In the genomic region with DNA sequence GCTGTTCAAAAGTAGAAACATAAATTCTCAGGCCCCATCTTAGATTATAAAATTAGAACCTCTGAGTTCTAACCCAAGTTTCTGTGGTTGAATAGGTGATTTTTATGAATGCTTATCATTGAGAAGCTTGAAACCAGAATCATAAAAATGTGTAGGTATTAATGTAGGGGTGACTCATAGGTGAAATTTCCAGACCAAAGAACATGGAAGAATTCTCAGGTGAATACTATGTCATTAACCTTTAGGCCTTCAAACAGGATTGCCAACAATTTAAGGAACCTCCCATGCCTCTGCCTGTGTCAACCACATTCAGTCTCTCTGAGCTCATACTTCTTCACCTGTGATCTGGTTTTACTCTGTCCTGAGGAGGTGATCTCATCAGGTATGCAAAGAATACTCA, we compare ENCODE assay signal across 15 cellular contexts.
DNase-seq lines count a peak whose midpoint lies in the region; ATAC-seq and TF ChIP-seq lines count a peak whose summit lies in the region.
"Had no signal": no experiment of that assay in that cellular context is flagged by ENCODE, and none has a peak within 500 bp of the region (broad histone marks: within the 10 kb centered on the region; RNA-seq: fewer than 3 reads in every experiment).

No MANE protein-coding gene starts in this region.

- CTCF ChIA-PET in GM10248 (lab: Yijun Ruan, JAX) = interaction anchor here (1.1 to 1.7 kb wide), 4 partner anchors 11 to 20 kb away, joined by 3 to 4 read pairs (median 4); no protein-coding TSS in a partner anchor

- no peak overlapping the region for H3K27ac Mint-ChIP-seq in activated T-cell treated with anti-CD3 and anti-CD28 coated beads, Interleukin-2, amount 50 U/mL, for 72 hours
- H3K27ac Mint-ChIP-seq: activated CD4-positive, alpha-beta T cell treated with anti-CD3 and anti-CD28 coated beads, Interleukin-2, amount 10 ng/mL, durations not matched to agents 7 days and 5 days; T-helper 1 cell treated with Interleukin-12 subunit alpha and Interleukin-12 subunit beta and Interleukin-4 antibody, amounts not matched to agents 30 μg/mL and 1 μg/mL, for 36 hours had no signal

- peaks cover 4% of the 10 kb centered on the region for H3K4me1 ChIP-seq in foreskin keratinocyte

- H3K36me3 ChIP-seq in brain microvascular endothelial cell (replicated peaks) = no peaks in the 10 kb centered on the region

- H3K4me1 Mint-ChIP-seq in activated T-cell treated with anti-CD3 and anti-CD28 coated beads, Interleukin-2, amount 50 U/mL, for 72 hours (ENCODE audit: low read depth) = no peaks in the 10 kb centered on the region
- H3K4me1 Mint-ChIP-seq: activated CD4-positive, alpha-beta T cell treated with anti-CD3 and anti-CD28 coated beads, Interleukin-2, amount 10 ng/mL, durations not matched to agents 7 days and 5 days had no signal

- H3K27ac ChIP-seq in foreskin keratinocyte (peak overlapping the region; percentile 10), brain microvascular endothelial cell (no peak overlapping the region)
- H3K27ac ChIP-seq: dorsolateral prefrontal cortex had no signal

- POLR2A ChIA-PET in GM10248 (lab: Yijun Ruan, JAX) = no interaction called here

- DNase-seq in GM10248 (ENCODE audit: extremely low spot score) (peak; percentile 10), foreskin keratinocyte (peak; percentile 86 to 96), brain microvascular endothelial cell (no peak), middle frontal gyrus (ENCODE audit: extremely low spot score, low spot score) (no peak), NCI-H82 treated with DMSO at 0.1 percent for 48 hours (lab: John Stamatoyannopoulos, UW; ENCODE audit: unreplicated experiment) (no peak)
- DNase-seq in activated T-cell treated with anti-CD3 and anti-CD28 coated beads, Interleukin-2, amount 50 U/mL, for 72 hours = no peak
- DNase-seq: activated CD4-positive, alpha-beta T cell treated with anti-CD3 and anti-CD28 coated beads, Interleukin-2, amount 10 ng/mL, durations not matched to agents 7 days and 5 days; activated T-cell treated with anti-CD3 and anti-CD28 coated beads, Interleukin-2, amount 50 U/mL, for 48 hours; dorsolateral prefrontal cortex; NCI-H1092 treated with DMSO at 0.1 percent for 48 hours; NCI-H2227 treated with DMSO at 0.1 percent for 48 hours; stimulated activated CD4-positive, alpha-beta T cell treated with anti-CD3 and anti-CD28 coated beads, Interleukin-1b, Interleukin-23, amount 100 ng/mL, for 48 hours had no signal

- no peak overlapping the region for H3K4me3 ChIP-seq in brain microvascular endothelial cell (ENCODE audit: low read depth, low read length)
- H3K4me3 ChIP-seq: dorsolateral prefrontal cortex had no signal

- H3K36me3 Mint-ChIP-seq in activated T-cell treated with anti-CD3 and anti-CD28 coated beads, Interleukin-2, amount 50 U/mL, for 72 hours (ENCODE audit: insufficient read depth in 2 of 2) = no peaks in the 10 kb centered on the region

- no peaks in the 10 kb centered on the region for H3K27me3 ChIP-seq in foreskin keratinocyte
- no peaks in the 10 kb centered on the region for H3K27me3 ChIP-seq in brain microvascular endothelial cell (replicated peaks)
- H3K27me3 ChIP-seq: dorsolateral prefrontal cortex had no signal

- ATAC-seq in GM19397 (IDR thresholded peaks at IDR 0.05; ENCODE audit: unreplicated experiment) = peak; percentile 65
- ATAC-seq in HG03378 (IDR thresholded peaks at IDR 0.05; ENCODE audit: unreplicated experiment) = peak; percentile 70
- peak; percentile 98 for ATAC-seq in foreskin keratinocyte
- no peak for ATAC-seq in activated T-cell treated with anti-CD3 and anti-CD28 coated beads, Interleukin-2, amount 50 U/mL, for 72 hours (replicated peaks in 1 of 2)

- no peak for TF ChIP-seq CTCF in GM10248 (IDR thresholded peaks at IDR 0.05; ENCODE audit: control extremely low read depth, extremely low read depth, low read depth, missing control alignments)
- TF ChIP-seq CTCF in foreskin keratinocyte (conservative IDR thresholded peaks at IDR 0.05) = no peak
- no peak for TF ChIP-seq CTCF in brain microvascular endothelial cell (IDR thresholded peaks at IDR 0.05; ENCODE audit: low read depth, low read length, missing control alignments)

- peaks cover 0 to 3% of the 10 kb centered on the region in 2 donors for H3K9me3 Mint-ChIP-seq in activated T-cell treated with anti-CD3 and anti-CD28 coated beads, Interleukin-2, amount 50 U/mL, for 72 hours
- H3K9me3 Mint-ChIP-seq: activated CD4-positive, alpha-beta T cell treated with anti-CD3 and anti-CD28 coated beads, Interleukin-2, amount 10 ng/mL, durations not matched to agents 7 days and 5 days; T-helper 1 cell treated with Interleukin-12 subunit alpha and Interleukin-12 subunit beta and Interleukin-4 antibody, amounts not matched to agents 30 μg/mL and 1 μg/mL, for 36 hours had no signal

- no peaks in the 10 kb centered on the region for H3K27me3 Mint-ChIP-seq in activated T-cell treated with anti-CD3 and anti-CD28 coated beads, Interleukin-2, amount 50 U/mL, for 72 hours (ENCODE audit: low read depth)
- H3K27me3 Mint-ChIP-seq: activated CD4-positive, alpha-beta T cell treated with anti-CD3 and anti-CD28 coated beads, Interleukin-2, amount 10 ng/mL, durations not matched to agents 7 days and 5 days had no signal

- in situ Hi-C loops in brain microvascular endothelial cell (cut with HindIII; ENCODE audit: low pct_ligation_motif_present, low sequenced_read_pairs) = no loop called here

- H3K4me3 Mint-ChIP-seq in activated T-cell treated with anti-CD3 and anti-CD28 coated beads, Interleukin-2, amount 50 U/mL, for 72 hours = no peak overlapping the region
- H3K4me3 Mint-ChIP-seq: activated CD4-positive, alpha-beta T cell treated with anti-CD3 and anti-CD28 coated beads, Interleukin-2, amount 10 ng/mL, durations not matched to agents 7 days and 5 days; T-helper 1 cell treated with Interleukin-12 subunit alpha and Interleukin-12 subunit beta and Interleukin-4 antibody, amounts not matched to agents 30 μg/mL and 1 μg/mL, for 36 hours had no signal

Comparison
In these comparisons a context has a peak if more than half of its experiments do, and no peak if none do; other contexts are left out.
1. DNase-seq: peak in GM10248 (single experiment) and foreskin keratinocyte (2 of 2); none in brain microvascular endothelial cell (single experiment), activated T-cell treated with anti-CD3 and anti-CD28 coated beads, Interleukin-2, amount 50 U/mL, for 72 hours (0 of 2), middle frontal gyrus (single experiment) and NCI-H82 treated with DMSO at 0.1 percent for 48 hours (single experiment).
2. ATAC-seq: peak in GM19397 (single experiment), HG03378 (single experiment) and foreskin keratinocyte (single experiment); none in activated T-cell treated with anti-CD3 and anti-CD28 coated beads, Interleukin-2, amount 50 U/mL, for 72 hours (0 of 2).